Comparison of ENCODE assay signal across 8 cellular contexts in genomic region chr13:30832845-30833332, GRCh38.
DNase-seq lines count a peak whose midpoint lies in the region; ATAC-seq and TF ChIP-seq lines count a peak whose summit lies in the region.

No MANE protein-coding gene starts in this region.

- WGBS in thyroid gland, 2 donors = 14 to 15% methylated on average over 5 to 18 of the region's 18 CpGs

- ATAC-seq in GM19351 (IDR thresholded peaks at IDR 0.05; ENCODE audit: unreplicated experiment) (no peak), GM21367 (IDR thresholded peaks at IDR 0.05; ENCODE audit: unreplicated experiment) (no peak)

- TF ChIP-seq CTCF in thyroid gland (IDR thresholded peaks at IDR 0.05) = no peak
- TF ChIP-seq CTCF in coronary artery (IDR thresholded peaks at IDR 0.05) = no peak

- H3K4me1 ChIP-seq in thyroid gland = peaks cover 24 to 31% of the 10 kb centered on the region in 2 donors

- DNase-seq in H7 = peak; percentile 79
- peak; percentile 64 for DNase-seq in NCI-H2171 (lab: John Stamatoyannopoulos, UW)
- DNase-seq in activated T-cell treated with anti-CD3 and anti-CD28 coated beads for 48 hours (ENCODE audit: low read depth) = peak; percentile 59
- DNase-seq in kidney glomerular epithelial cell (lab: John Stamatoyannopoulos, UW) = peak; percentile 84
- DNase-seq in thyroid gland = peak; percentile 96 to 97
- DNase-seq in coronary artery (ENCODE audit: low spot score) = no peak

- no peaks in the 10 kb centered on the region for H3K9me3 ChIP-seq in thyroid gland

- no peaks in the 10 kb centered on the region; the same call in 1 of the 2 replicates for H3K27me3 ChIP-seq in H7 (ENCODE audit: control insufficient read depth, insufficient read depth, low read length)
- H3K27me3 ChIP-seq in thyroid gland = no peaks in the 10 kb centered on the region

- H3K36me3 ChIP-seq in H7 (replicated peaks; ENCODE audit: control insufficient read depth, insufficient read depth, low read length) = no peaks in the 10 kb centered on the region
- no peaks in the 10 kb centered on the region for H3K36me3 ChIP-seq in thyroid gland

- intact Hi-C loops in thyroid gland (cut with DNase I) = no loop called here

- H3K27ac ChIP-seq in thyroid gland = peak overlapping the region; percentile 45 to 91 (median 91)
- H3K27ac ChIP-seq in coronary artery = no peak overlapping the region

- peak in 1 of 2 donors; percentile 68 for TF ChIP-seq POLR2A in thyroid gland (IDR thresholded peaks at IDR 0.05)

- H3K4me3 ChIP-seq in H7 (ENCODE audit: insufficient read depth, low read depth, low read length) = no peak overlapping the region
- H3K4me3 ChIP-seq in thyroid gland (replicated peaks in 1 of 3) = no peak overlapping the region
- H3K4me3 ChIP-seq in coronary artery = no peak overlapping the region

Comparison
In these comparisons a context has a peak if more than half of its experiments do, and no peak if none do; other contexts are left out.
1. H3K27ac ChIP-seq: peak in thyroid gland (3 of 3); none in coronary artery (0 of 2).